31 cellular contexts compared by ENCODE assay signal in the genomic region with DNA sequence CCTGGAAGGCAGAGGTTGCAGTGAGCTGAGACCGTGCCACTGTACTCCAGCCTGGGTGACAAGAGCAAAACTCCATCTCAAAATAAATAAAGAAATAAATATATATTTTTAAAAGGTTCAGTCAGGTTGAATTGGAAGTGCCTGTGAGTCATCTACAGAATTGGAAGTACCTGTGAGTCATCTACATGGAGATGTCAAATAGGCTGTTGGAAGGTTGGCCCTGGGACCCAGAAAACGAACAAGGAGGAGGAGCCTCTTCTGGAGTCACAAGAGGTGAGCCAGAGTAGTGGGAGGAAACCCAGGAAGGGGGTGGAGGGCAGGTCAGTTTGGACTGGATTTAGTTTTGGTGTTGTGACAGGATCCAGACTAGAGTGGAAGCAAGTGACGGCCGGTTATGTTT. TPM values are rescaled to one million over a fixed set of nuclear protein-coding genes. Genes with fewer than 3 reads are reported as not detected.
DNase-seq lines count a peak whose midpoint lies in the region; ATAC-seq and TF ChIP-seq lines count a peak whose summit lies in the region.
"Had no signal": no experiment of that assay in that cellular context is flagged by ENCODE, and none has a peak within 500 bp of the region (broad histone marks: within the 10 kb centered on the region; RNA-seq: fewer than 3 reads in every experiment).

No MANE protein-coding gene starts in this region.

- H3K36me3 Mint-ChIP-seq in activated T-cell treated with anti-CD3 and anti-CD28 coated beads, Interleukin-2, amount 50 U/mL, for 4 hours (ENCODE audit: insufficient read depth), result no peaks in the 10 kb centered on the region
- H3K36me3 Mint-ChIP-seq in activated naive CD8-positive, alpha-beta T cell treated with anti-CD3 and anti-CD28 coated beads, Interleukin-2, amount 50 U/mL, for 24 hours (ENCODE audit: low read depth), result no peaks in the 10 kb centered on the region
- no peaks in the 10 kb centered on the region for H3K36me3 Mint-ChIP-seq in progenitor cell of endocrine pancreas (ENCODE audit: insufficient read depth)
- H3K36me3 Mint-ChIP-seq: activated naive CD4-positive, alpha-beta T cell treated with anti-CD3 and anti-CD28 coated beads, Interleukin-2, amount 10 ng/mL, durations not matched to agents 7 days and 5 days had no signal

- peaks cover 0 to 19% (median 5%) of the 10 kb centered on the region in 3 donors for H3K4me1 ChIP-seq in gastroesophageal sphincter

- H3K27me3 ChIP-seq in gastroesophageal sphincter, result no peaks in the 10 kb centered on the region
- H3K27me3 ChIP-seq: tibial artery had no signal

- no peak overlapping the region for H3K27ac ChIP-seq in gastroesophageal sphincter
- H3K27ac ChIP-seq: psoas muscle, tibial artery, WERI-Rb-1 had no signal

- H3K4me3 Mint-ChIP-seq in activated T-cell treated with anti-CD3 and anti-CD28 coated beads, Interleukin-2, amount 50 U/mL, for 4 hours, result no peak overlapping the region
- no peak overlapping the region for H3K4me3 Mint-ChIP-seq in activated naive CD8-positive, alpha-beta T cell treated with anti-CD3 and anti-CD28 coated beads, Interleukin-2, amount 50 U/mL, for 24 hours
- no peak overlapping the region for H3K4me3 Mint-ChIP-seq in progenitor cell of endocrine pancreas (ENCODE audit: low read depth)
- H3K4me3 Mint-ChIP-seq: activated CD4-positive, alpha-beta memory T cell treated with anti-CD3 and anti-CD28 coated beads, Interleukin-2, amount 10 ng/mL, durations not matched to agents 7 days and 5 days; activated naive CD4-positive, alpha-beta T cell treated with anti-CD3 and anti-CD28 coated beads, Interleukin-2, amount 10 ng/mL, durations not matched to agents 7 days and 5 days; GM23338; stimulated activated naive CD8-positive, alpha-beta T cell treated with anti-CD3 and anti-CD28 coated beads, Interleukin-15, Interleukin-2, amounts not matched to agents 100 ng/mL and 50 ng/mL, for 24 hours had no signal

- peak; percentile 41 to 64 for ATAC-seq in activated T-cell treated with anti-CD3 and anti-CD28 coated beads, Interleukin-2, amount 50 U/mL, for 4 hours
- ATAC-seq in HG02610 (IDR thresholded peaks at IDR 0.05; ENCODE audit: unreplicated experiment) (peak; percentile 50), gastroesophageal sphincter (no peak), HG02981 (IDR thresholded peaks at IDR 0.05; ENCODE audit: unreplicated experiment) (no peak), GM18907 (IDR thresholded peaks at IDR 0.05; ENCODE audit: unreplicated experiment) (no peak)
- ATAC-seq in activated naive CD8-positive, alpha-beta T cell treated with anti-CD3 and anti-CD28 coated beads, Interleukin-2, amount 50 U/mL, for 24 hours, result peak; percentile 37
- ATAC-seq: GM23338, psoas muscle had no signal

- H3K4me1 Mint-ChIP-seq in activated T-cell treated with anti-CD3 and anti-CD28 coated beads, Interleukin-2, amount 50 U/mL, for 4 hours (ENCODE audit: low read depth), result peaks cover 28% of the 10 kb centered on the region
- peaks cover 55% of the 10 kb centered on the region for H3K4me1 Mint-ChIP-seq in activated naive CD8-positive, alpha-beta T cell treated with anti-CD3 and anti-CD28 coated beads, Interleukin-2, amount 50 U/mL, for 24 hours
- H3K4me1 Mint-ChIP-seq in progenitor cell of endocrine pancreas (ENCODE audit: low read depth), result peaks cover 13% of the 10 kb centered on the region

- DNase-seq in activated T-cell treated with anti-CD3 and anti-CD28 coated beads, Interleukin-2, amount 50 U/mL, for 4 hours, result no peak
- DNase-seq in activated T-cell treated with anti-CD3 and anti-CD28 coated beads, Interleukin-2, amount 50 U/mL, for 48 hours, result no peak
- no peak for DNase-seq in activated naive CD8-positive, alpha-beta T cell treated with anti-CD3 and anti-CD28 coated beads, Interleukin-2, amount 50 U/mL, for 24 hours
- no peak for DNase-seq in progenitor cell of endocrine pancreas (ENCODE audit: low spot score, unreplicated experiment)
- DNase-seq: activated CD4-positive, alpha-beta memory T cell treated with anti-CD3 and anti-CD28 coated beads, Interleukin-2, amount 10 ng/mL, durations not matched to agents 7 days and 5 days; activated naive CD4-positive, alpha-beta T cell treated with anti-CD3 and anti-CD28 coated beads, Interleukin-2, amount 10 ng/mL, durations not matched to agents 7 days and 5 days; activated T-cell treated with anti-CD3 and anti-CD28 coated beads for 4 hours; aorta; central memory CD4-positive, alpha-beta T cell; hippocampal formation; NCI-H1417; NCI-H510A treated with DMSO at 0.1 percent for 48 hours; psoas muscle; RPMI8226; SK-N-SH; tibial artery; WERI-Rb-1 had no signal

- TF ChIP-seq CTCF in progenitor cell of endocrine pancreas (IDR thresholded peaks at IDR 0.05; ENCODE audit: unreplicated experiment) (no peak), gastroesophageal sphincter (IDR thresholded peaks at IDR 0.05) (no peak)

- H3K27me3 Mint-ChIP-seq in activated T-cell treated with anti-CD3 and anti-CD28 coated beads, Interleukin-2, amount 50 U/mL, for 4 hours (ENCODE audit: low read depth), result peaks cover 2% of the 10 kb centered on the region
- H3K27me3 Mint-ChIP-seq in activated naive CD8-positive, alpha-beta T cell treated with anti-CD3 and anti-CD28 coated beads, Interleukin-2, amount 50 U/mL, for 24 hours, result peaks cover 2% of the 10 kb centered on the region
- H3K27me3 Mint-ChIP-seq in progenitor cell of endocrine pancreas, result peaks cover 7% of the 10 kb centered on the region
- H3K27me3 Mint-ChIP-seq: activated naive CD4-positive, alpha-beta T cell treated with anti-CD3 and anti-CD28 coated beads, Interleukin-2, amount 10 ng/mL, durations not matched to agents 7 days and 5 days; stimulated activated naive CD8-positive, alpha-beta T cell treated with anti-CD3 and anti-CD28 coated beads, Interleukin-15, Interleukin-2, amounts not matched to agents 100 ng/mL and 50 ng/mL, for 24 hours had no signal

- no peaks in the 10 kb centered on the region for H3K36me3 ChIP-seq in gastroesophageal sphincter
- H3K36me3 ChIP-seq: tibial artery, WERI-Rb-1 had no signal

- WGBS in gastroesophageal sphincter (ENCODE audit: low coverage in 1 of 2), 2 donors, result 50% methylated on average over 4 of the region's 4 CpGs; no CpG with 5 or more reads in 1 of the 2 donors

- H3K27ac Mint-ChIP-seq in activated naive CD8-positive, alpha-beta T cell treated with anti-CD3 and anti-CD28 coated beads, Interleukin-2, amount 50 U/mL, for 24 hours, result no peak overlapping the region
- peak overlapping the region; percentile 83 for H3K27ac Mint-ChIP-seq in progenitor cell of endocrine pancreas
- H3K27ac Mint-ChIP-seq: activated CD4-positive, alpha-beta memory T cell treated with anti-CD3 and anti-CD28 coated beads, Interleukin-2, amount 10 ng/mL, durations not matched to agents 7 days and 5 days; activated naive CD4-positive, alpha-beta T cell treated with anti-CD3 and anti-CD28 coated beads, Interleukin-2, amount 10 ng/mL, durations not matched to agents 7 days and 5 days; GM23338; stimulated activated naive CD8-positive, alpha-beta T cell treated with anti-CD3 and anti-CD28 coated beads, Interleukin-15, Interleukin-2, amounts not matched to agents 100 ng/mL and 50 ng/mL, for 24 hours had no signal

- TF ChIP-seq POLR2A in gastroesophageal sphincter (IDR thresholded peaks at IDR 0.05), result no peak

- H3K9me3 Mint-ChIP-seq in activated T-cell treated with anti-CD3 and anti-CD28 coated beads, Interleukin-2, amount 50 U/mL, for 4 hours, result no peaks in the 10 kb centered on the region
- H3K9me3 Mint-ChIP-seq in activated naive CD8-positive, alpha-beta T cell treated with anti-CD3 and anti-CD28 coated beads, Interleukin-2, amount 50 U/mL, for 24 hours, result no peaks in the 10 kb centered on the region
- H3K9me3 Mint-ChIP-seq in progenitor cell of endocrine pancreas (ENCODE audit: low read depth), result no peaks in the 10 kb centered on the region
- H3K9me3 Mint-ChIP-seq: activated CD4-positive, alpha-beta memory T cell treated with anti-CD3 and anti-CD28 coated beads, Interleukin-2, amount 10 ng/mL, durations not matched to agents 7 days and 5 days; activated naive CD4-positive, alpha-beta T cell treated with anti-CD3 and anti-CD28 coated beads, Interleukin-2, amount 10 ng/mL, durations not matched to agents 7 days and 5 days; stimulated activated naive CD8-positive, alpha-beta T cell treated with anti-CD3 and anti-CD28 coated beads, Interleukin-15, Interleukin-2, amounts not matched to agents 100 ng/mL and 50 ng/mL, for 24 hours had no signal

- TF ChIP-seq EP300 in gastroesophageal sphincter (IDR thresholded peaks at IDR 0.05), result no peak

- H3K4me3 ChIP-seq in gastroesophageal sphincter, result no peak overlapping the region
- H3K4me3 ChIP-seq: GM23338, psoas muscle, tibial artery had no signal

- H3K9me3 ChIP-seq in gastroesophageal sphincter, result no peaks in the 10 kb centered on the region
- H3K9me3 ChIP-seq: psoas muscle, SK-N-SH, tibial artery had no signal

RNA-seq across cellular contexts. Expression of gene SCYGR1, which starts 15.2 kb away (rescaled TPM):
- total RNA-seq in activated T-cell treated with anti-CD3 and anti-CD28 coated beads, Interleukin-2, amount 50 U/mL, for 4 hours, result not detected
- not detected in 2 replicates for total RNA-seq in progenitor cell of endocrine pancreas
- not detected for total RNA-seq in gastroesophageal sphincter
- total RNA-seq: A673; activated CD4-positive, alpha-beta memory T cell treated with anti-CD3 and anti-CD28 coated beads, Interleukin-2, amount 10 ng/mL, durations not matched to agents 7 days and 5 days; aorta; Daoy; dermis microvascular lymphatic vessel endothelial cell; endothelial cell of umbilical vein; fibroblast of villous mesenchyme; GM23338; liver; psoas muscle; skeletal muscle tissue; T-helper 2 cell treated with Interferon-gamma antibody and Interleukin-4, amounts not matched to agents 100 ng/mL and 5 ng/mL, for 36 hours had no signal

RNA-seq across cellular contexts. Expression of gene TM4SF20, which starts 23.9 kb away (rescaled TPM):
- under 1 TPM in 1 of 3 donors, not detected in 2; 0.30 TPM for total RNA-seq in activated T-cell treated with anti-CD3 and anti-CD28 coated beads, Interleukin-2, amount 50 U/mL, for 4 hours
- total RNA-seq in progenitor cell of endocrine pancreas (not detected in 2 replicates), gastroesophageal sphincter (not detected)
- total RNA-seq: A673; activated CD4-positive, alpha-beta memory T cell treated with anti-CD3 and anti-CD28 coated beads, Interleukin-2, amount 10 ng/mL, durations not matched to agents 7 days and 5 days; aorta; Daoy; dermis microvascular lymphatic vessel endothelial cell; endothelial cell of umbilical vein; GM23338; liver; psoas muscle; skeletal muscle tissue; T-helper 2 cell treated with Interferon-gamma antibody and Interleukin-4, amounts not matched to agents 100 ng/mL and 5 ng/mL, for 36 hours had no signal

Comparison
In these comparisons a context has a peak if more than half of its experiments do, and no peak if none do; other contexts are left out.
1. ATAC-seq: peak in activated T-cell treated with anti-CD3 and anti-CD28 coated beads, Interleukin-2, amount 50 U/mL, for 4 hours (2 of 2), HG02610 (single experiment) and activated naive CD8-positive, alpha-beta T cell treated with anti-CD3 and anti-CD28 coated beads, Interleukin-2, amount 50 U/mL, for 24 hours (single experiment); none in gastroesophageal sphincter (single experiment), HG02981 (single experiment) and GM18907 (single experiment).